Comparison of ENCODE assay signal across 11 cellular contexts in the genomic region with DNA sequence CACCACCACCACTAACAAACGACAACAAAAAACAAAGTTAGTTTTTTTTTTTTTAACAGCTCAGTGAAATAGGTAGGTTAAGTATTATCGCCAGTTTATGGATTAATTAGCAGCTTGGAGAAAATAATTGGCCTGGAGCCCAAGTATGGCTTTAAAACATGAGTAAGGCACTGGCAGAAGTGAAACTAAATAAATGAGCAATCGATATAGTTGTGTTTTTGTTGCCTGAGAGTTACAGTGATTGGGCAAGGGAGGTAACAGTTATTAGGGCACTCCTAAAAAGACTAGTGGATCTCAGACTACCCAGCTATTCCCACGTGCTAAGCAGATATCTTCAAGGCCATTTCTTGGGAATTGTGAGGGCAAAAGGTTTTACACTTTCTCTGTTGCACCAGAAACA. TPM values are rescaled to one million over a fixed set of nuclear protein-coding genes. Genes with fewer than 3 reads are reported as not detected.
A peak's percentile ranks its signal among the peaks of the same experiment; 100 is the strongest.
DNase-seq lines count a peak whose midpoint lies in the region; ATAC-seq, FAIRE-seq and TF ChIP-seq lines count a peak whose summit lies in the region.
"Had no signal": no experiment of that assay in that cellular context is flagged by ENCODE, and none has a peak within 500 bp of the region (broad histone marks: within the 10 kb centered on the region; RNA-seq: fewer than 3 reads in every experiment).

No MANE protein-coding gene starts in this region.

- H3K79me2 ChIP-seq in OCI-LY3 (ENCODE audit: low read length) = no peaks in the 10 kb centered on the region
- peaks cover 37% of the 10 kb centered on the region for H3K79me2 ChIP-seq in endothelial cell of umbilical vein (ENCODE audit: control insufficient read depth, insufficient read depth, low read length)

- H3K4me3 ChIP-seq in OCI-LY3 (ENCODE audit: low read length) (peak overlapping the region; percentile 61), endothelial cell of umbilical vein (replicated peaks in 1 of 3; ENCODE audit: insufficient read depth in 1 of 3, low read depth in 1 of 3, low read length in 3 of 3) (peak overlapping the region in 1 of 3 experiments; percentile 16), transverse colon (no peak overlapping the region)

- peaks cover 59% of the 10 kb centered on the region for H3K4me1 Mint-ChIP-seq in activated naive CD4-positive, alpha-beta T cell treated with anti-CD3 and anti-CD28 coated beads for 36 hours (ENCODE audit: low read depth)

- H3K9me3 ChIP-seq in OCI-LY3 (ENCODE audit: insufficient read depth, low read length) = no peaks in the 10 kb centered on the region
- H3K9me3 ChIP-seq in endothelial cell of umbilical vein (replicated peaks; ENCODE audit: control insufficient read depth, insufficient read depth, low read length) = no peaks in the 10 kb centered on the region
- H3K9me3 ChIP-seq in transverse colon = no peaks in the 10 kb centered on the region

- peaks cover 16% of the 10 kb centered on the region for H3K36me3 Mint-ChIP-seq in activated naive CD4-positive, alpha-beta T cell treated with anti-CD3 and anti-CD28 coated beads for 36 hours (ENCODE audit: low read depth)

- WGBS in transverse colon (ENCODE audit: low coverage in 1 of 2), 2 donors = 38 to 52% methylated on average over 3 to 4 of the region's 4 CpGs

- POLR2A ChIA-PET in endothelial cell of umbilical vein (lab: Charles Lee) = no interaction called here

- no peaks in the 10 kb centered on the region for H3K9me1 ChIP-seq in endothelial cell of umbilical vein (replicated peaks; ENCODE audit: control insufficient read depth, extremely low read depth, insufficient read depth, low read length)

- H3K36me3 ChIP-seq in OCI-LY3 (replicated peaks; ENCODE audit: low read depth, low read length) (no peaks in the 10 kb centered on the region), endothelial cell of umbilical vein (ENCODE audit: control insufficient read depth in 2 of 2, extremely low read depth in 1 of 2, insufficient read depth in 2 of 2, low read length in 2 of 2) (peaks cover 0 to 4% of the 10 kb centered on the region in 2 experiments), transverse colon (no peaks in the 10 kb centered on the region)

- no peak for TF ChIP-seq EP300 in transverse colon (IDR thresholded peaks at IDR 0.05; ENCODE audit: low read depth)

- no peak for FAIRE-seq in endothelial cell of umbilical vein (lab: Jason Lieb, UNC)

- dilution Hi-C loops in endothelial cell of umbilical vein (cut with MboI; ENCODE audit: extremely low pct_ligation_motif_present, low sequenced_read_pairs) = no loop called here

- H2AFZ ChIP-seq in OCI-LY3 (ENCODE audit: low read depth, low read length) = no peak overlapping the region
- H2AFZ ChIP-seq in endothelial cell of umbilical vein (ENCODE audit: low read depth, low read length) = no peak overlapping the region

- in situ Hi-C loops in transverse colon (cut with MboI; ENCODE audit: low pct_ligation_motif_present in 1 of 4, low pct_unique_long_range_greater_than_20kb in 1 of 4, low sequenced_read_pairs in 3 of 4) = no loop called here

- CTCF ChIA-PET in activated naive CD4-positive, alpha-beta T cell treated with anti-CD3 and anti-CD28 coated beads for 36 hours (lab: Charles Lee) = interaction anchor here (0.9 to 1.6 kb wide), 4 partner anchors 10 to 165 kb away, joined by 3 to 6 read pairs (median 4); no protein-coding TSS in a partner anchor
- CTCF ChIA-PET in endothelial cell of umbilical vein (lab: Charles Lee) = interaction anchor here (1.7 to 4.6 kb wide), 2 partner anchors 10 to 164 kb away, joined by 4 to 41 read pairs; no protein-coding TSS in a partner anchor

- H3K4me1 ChIP-seq in OCI-LY3 (ENCODE audit: low read length) (peaks cover 35% of the 10 kb centered on the region), endothelial cell of umbilical vein (ENCODE audit: control insufficient read depth, extremely low read depth, insufficient read depth, low read length) (peaks cover 23% of the 10 kb centered on the region), transverse colon (peaks cover 0 to 31% (median 18%) of the 10 kb centered on the region in 4 donors)

- H3K4me3 Mint-ChIP-seq in activated naive CD4-positive, alpha-beta T cell treated with anti-CD3 and anti-CD28 coated beads for 36 hours = peak overlapping the region; percentile 65

- H3K27ac ChIP-seq in OCI-LY3 (ENCODE audit: low read length) (peak overlapping the region; percentile 19; the same call in 1 of the 2 replicates), endothelial cell of umbilical vein (ENCODE audit: insufficient read depth, low read depth, low read length) (peak overlapping the region; percentile 10), transverse colon (peak overlapping the region in 3 of 4 donors; percentile 18 to 26 (median 21))
- H3K27ac ChIP-seq: C4-2B had no signal

- H3K27me3 Mint-ChIP-seq in activated naive CD4-positive, alpha-beta T cell treated with anti-CD3 and anti-CD28 coated beads for 36 hours (ENCODE audit: low read depth) = no peaks in the 10 kb centered on the region

- no peaks in the 10 kb centered on the region for H3K9me3 Mint-ChIP-seq in activated naive CD4-positive, alpha-beta T cell treated with anti-CD3 and anti-CD28 coated beads for 36 hours

- no peak for DNase-seq in activated naive CD4-positive, alpha-beta T cell treated with anti-CD3 and anti-CD28 coated beads for 36 hours
- DNase-seq in activated naive CD4-positive, alpha-beta T cell treated with anti-CD3 and anti-CD28 coated beads, Interleukin-2, amount 50 U/mL, for 16 hours = no peak
- DNase-seq in endothelial cell of umbilical vein (ENCODE audit: low read depth, low spot score) = peak; percentile 13
- no peak for DNase-seq in transverse colon
- no peak for DNase-seq in NCI-H2029 treated with DMSO at 0.1 percent for 48 hours (lab: John Stamatoyannopoulos, UW)
- DNase-seq: midbrain, NCI-H526 had no signal

- intact Hi-C loops in activated naive CD4-positive, alpha-beta T cell treated with anti-CD3 and anti-CD28 coated beads for 36 hours (cut with micrococcal nuclease) = no loop called here
- intact Hi-C loops in endothelial cell of umbilical vein (cut with micrococcal nuclease) = no loop called here
- intact Hi-C loops in transverse colon (cut with DNase I; ENCODE audit: low total_unique reads) = no loop called here

- H3K9ac ChIP-seq in OCI-LY3 (ENCODE audit: low read length) (no peak overlapping the region), endothelial cell of umbilical vein (replicated peaks; ENCODE audit: extremely low read depth, insufficient read depth, low read length) (no peak overlapping the region)

- H3K27ac Mint-ChIP-seq in activated naive CD4-positive, alpha-beta T cell treated with anti-CD3 and anti-CD28 coated beads for 36 hours = peak overlapping the region; percentile 11

- TF ChIP-seq POLR2A in endothelial cell of umbilical vein (IDR thresholded peaks at IDR 0.05; ENCODE audit: low read depth, low read length) (no peak), transverse colon (IDR thresholded peaks at IDR 0.05) (no peak)

- H3K27me3 ChIP-seq in OCI-LY3 (ENCODE audit: low read depth, low read length) = no peaks in the 10 kb centered on the region
- H3K27me3 ChIP-seq in endothelial cell of umbilical vein (ENCODE audit: control insufficient read depth in 2 of 2, insufficient read depth in 2 of 2, low read length in 2 of 2) = no peaks in the 10 kb centered on the region
- no peaks in the 10 kb centered on the region for H3K27me3 ChIP-seq in transverse colon

- no TSS peak for BruUV-seq in endothelial cell of umbilical vein (replicated peaks; lab: Mats Ljungman, UMichigan)

- H4K20me1 ChIP-seq in OCI-LY3 (ENCODE audit: insufficient read depth, low read length) = no peaks in the 10 kb centered on the region
- H4K20me1 ChIP-seq in endothelial cell of umbilical vein (replicated peaks; ENCODE audit: control insufficient read depth, extremely low read depth, insufficient read depth, low read length) = no peaks in the 10 kb centered on the region

- no peak for ATAC-seq in HG02678 (IDR thresholded peaks at IDR 0.05; ENCODE audit: unreplicated experiment)
- no peak for ATAC-seq in GM21723 (IDR thresholded peaks at IDR 0.05; ENCODE audit: unreplicated experiment)

- TF ChIP-seq CTCF in OCI-LY3 (IDR thresholded peaks at IDR 0.05; ENCODE audit: low read depth, low read length) (no peak), endothelial cell of umbilical vein (IDR thresholded peaks at IDR 0.05; ENCODE audit: extremely low read depth in 1 of 2, insufficient read depth in 1 of 2, low read depth in 1 of 2, low read length in 2 of 2) (no peak), transverse colon (IDR thresholded peaks at IDR 0.05) (no peak)

- H3K4me2 ChIP-seq in OCI-LY3 (ENCODE audit: low read length) = peak overlapping the region; percentile 99
- H3K4me2 ChIP-seq in endothelial cell of umbilical vein (ENCODE audit: insufficient read depth, low read length) = peak overlapping the region; percentile 80

TF ChIP-seq in endothelial cell of umbilical vein, 7 proteins besides CTCF, POLR2A, EP300 and RAD21 (continues in another document):
- TF ChIP-seq EZH2 (IDR thresholded peaks at IDR 0.05; ENCODE audit: borderline replicate concordance, low read depth, low read length, severe bottlenecking) (no peak), JUN (IDR thresholded peaks at IDR 0.05; ENCODE audit: borderline replicate concordance, insufficient read depth, insufficient read length, low read depth) (no peak)

RNA-seq across cellular contexts. Expression of a gene that starts 2.4 kb away (rescaled TPM):
- total RNA-seq in activated naive CD4-positive, alpha-beta T cell treated with anti-CD3 and anti-CD28 coated beads for 36 hours = 10 to 100 TPM; 10.7 to 12.0 TPM
- 24.4 and 26.5 TPM in 2 replicates for total RNA-seq in endothelial cell of umbilical vein
- 7.2 and 8.1 TPM in 2 replicates for polyA plus RNA-seq in endothelial cell of umbilical vein
- 13.4 and 13.9 TPM in 2 replicates for polyA plus RNA-seq in endothelial cell of umbilical vein (2011; cell fraction: cytosol; rRNA removed)
- polyA plus RNA-seq in endothelial cell of umbilical vein (2011; cell fraction: nucleus; rRNA removed) = 40.6 and 46.3 TPM in 2 replicates
- 15.3 and 29.8 TPM in 2 replicates for polyA plus RNA-seq in endothelial cell of umbilical vein (2012)
- 10.0 and 10.4 TPM in 2 replicates for polyA minus RNA-seq in endothelial cell of umbilical vein
- 19.0 TPM for polyA minus RNA-seq in endothelial cell of umbilical vein (2011; cell fraction: cytosol; rRNA and poly(A)+ RNA removed)
- polyA minus RNA-seq in endothelial cell of umbilical vein (2011; cell fraction: nucleus; rRNA and poly(A)+ RNA removed) = 9.8 and 13.6 TPM in 2 replicates
- total RNA-seq in transverse colon = 10 to 100 TPM; 17.1 to 62.5 (median 19.6) TPM

RNA-seq across cellular contexts. Expression of a gene that starts 31.5 kb away (rescaled TPM):
- total RNA-seq in activated naive CD4-positive, alpha-beta T cell treated with anti-CD3 and anti-CD28 coated beads for 36 hours = 100 to 1,000 TPM; 114 to 124 TPM
- total RNA-seq in endothelial cell of umbilical vein (47.6 and 51.6 TPM in 2 replicates), transverse colon (10 to 100 TPM in 3 of 4 donors, 1 to 10 TPM in 1; 2.8 to 23.9 (median 19.2) TPM)
- 27.3 and 27.8 TPM in 2 replicates for polyA plus RNA-seq in endothelial cell of umbilical vein
- polyA plus RNA-seq in endothelial cell of umbilical vein (2011; cell fraction: cytosol; rRNA removed) = 19.8 and 21.5 TPM in 2 replicates
- 34.8 and 34.9 TPM in 2 replicates for polyA plus RNA-seq in endothelial cell of umbilical vein (2011; cell fraction: nucleus; rRNA removed)
- 21.4 and 26.4 TPM in 2 replicates for polyA plus RNA-seq in endothelial cell of umbilical vein (2012)
- 90.0 and 94.4 TPM in 2 replicates for polyA minus RNA-seq in endothelial cell of umbilical vein
- polyA minus RNA-seq in endothelial cell of umbilical vein (2011; cell fraction: cytosol; rRNA and poly(A)+ RNA removed) = 59.3 TPM
- 44.5 and 67.4 TPM in 2 replicates for polyA minus RNA-seq in endothelial cell of umbilical vein (2011; cell fraction: nucleus; rRNA and poly(A)+ RNA removed)
